In genomic region chr2:182667321-182667695, GRCh38 we compare ENCODE assay signal across 12 cellular contexts. TPM values are rescaled to one million over a fixed set of nuclear protein-coding genes. Genes with fewer than 3 reads are reported as not detected.
DNase-seq lines count a peak whose midpoint lies in the region; ATAC-seq and TF ChIP-seq lines count a peak whose summit lies in the region.
"Had no signal": no experiment of that assay in that cellular context is flagged by ENCODE, and none has a peak within 500 bp of the region (broad histone marks: within the 10 kb centered on the region; RNA-seq: fewer than 3 reads in every experiment).

No MANE protein-coding gene starts in this region.

- no peaks in the 10 kb centered on the region for H3K36me3 Mint-ChIP-seq in neural crest cell (ENCODE audit: low read depth)

- H3K27ac ChIP-seq in SK-N-SH (ENCODE audit: low read depth in 2 of 2, low read length in 1 of 2) = no peak overlapping the region
- no peak overlapping the region for H3K27ac ChIP-seq in RWPE1
- H3K27ac ChIP-seq: brain microvascular endothelial cell, esophagus squamous epithelium, thyroid gland had no signal

- no peaks in the 10 kb centered on the region for H3F3A ChIP-seq in SK-N-SH (replicated peaks; ENCODE audit: insufficient read depth)

- CTCF ChIA-PET in SK-N-SH (lab: Yijun Ruan, JAX) = interaction anchor here (0.8 to 2.2 kb wide), 9 partner anchors 10 to 515 kb away, joined by 3 to 12 read pairs (median 4); no protein-coding TSS in a partner anchor
- CTCF ChIA-PET in RWPE1 (lab: Yijun Ruan, JAX) = interaction anchor here (0.6 to 1.1 kb wide), 6 partner anchors 13 to 553 kb away, joined by 3 to 5 read pairs (median 4); no protein-coding TSS in a partner anchor

- H3K27me3 Mint-ChIP-seq in neural crest cell (ENCODE audit: low read depth) = no peaks in the 10 kb centered on the region

- no peak; the same call in 1 of the 3 replicates for ATAC-seq in SK-N-SH treated with all-trans-retinoic acid at 6 μM for 48 hours
- peak; percentile 35 for ATAC-seq in GM21619 (IDR thresholded peaks at IDR 0.05; ENCODE audit: unreplicated experiment)
- peak; percentile 30 for ATAC-seq in HG03175 (IDR thresholded peaks at IDR 0.05; ENCODE audit: unreplicated experiment)

- no peaks in the 10 kb centered on the region for H3K79me2 ChIP-seq in SK-N-SH (ENCODE audit: insufficient read depth)

- TF ChIP-seq CTCF in SK-N-SH (IDR thresholded peaks at IDR 0.05) (no peak), neural crest cell (conservative IDR thresholded peaks at IDR 0.05) (peak; percentile 8), RWPE1 (conservative IDR thresholded peaks at IDR 0.05; ENCODE audit: low read depth) (no peak)

- no peak overlapping the region for H3K27ac Mint-ChIP-seq in neural crest cell (ENCODE audit: unreplicated experiment)

- H3K9ac ChIP-seq in SK-N-SH = no peak overlapping the region

- no peak overlapping the region for H3K4me3 Mint-ChIP-seq in neural crest cell

- no peaks in the 10 kb centered on the region for H3K4me1 ChIP-seq in SK-N-SH (ENCODE audit: control insufficient read depth in 1 of 2, insufficient read depth in 2 of 2, low read depth in 1 of 2, low read length in 1 of 2)
- H3K4me1 ChIP-seq: esophagus squamous epithelium, thyroid gland had no signal

- no peaks in the 10 kb centered on the region for H3K9me3 ChIP-seq in SK-N-SH
- H3K9me3 ChIP-seq: esophagus squamous epithelium, thyroid gland had no signal

- H3K4me2 ChIP-seq in SK-N-SH = no peak overlapping the region

- H3K4me3 ChIP-seq in SK-N-SH (ENCODE audit: low read depth in 2 of 2, low read length in 1 of 2) = no peak overlapping the region
- H3K4me3 ChIP-seq: esophagus squamous epithelium, thyroid gland had no signal

- H3K9me2 ChIP-seq in SK-N-SH = no peaks in the 10 kb centered on the region

- TF ChIP-seq RAD21 in SK-N-SH (IDR thresholded peaks at IDR 0.05; ENCODE audit: low read length) = no peak

- DNase-seq in SK-N-SH (no peak), neural crest cell (ENCODE audit: low read depth, low spot score) (no peak), HuH-7 (ENCODE audit: low spot score) (no peak), NCI-H2081 treated with DMSO at 0.1 percent for 48 hours (lab: John Stamatoyannopoulos, UW) (no peak), RWPE1 (ENCODE audit: low spot score) (no peak)
- DNase-seq: DND-41, esophagus squamous epithelium, thyroid gland had no signal

- H3K27me3 ChIP-seq in SK-N-SH (ENCODE audit: insufficient read depth) = no peaks in the 10 kb centered on the region
- H3K27me3 ChIP-seq: brain microvascular endothelial cell, esophagus squamous epithelium, thyroid gland had no signal

- H3K36me3 ChIP-seq in SK-N-SH (replicated peaks in 1 of 2; ENCODE audit: control insufficient read depth in 1 of 2, insufficient read depth in 2 of 2, low read length in 1 of 2) = no peaks in the 10 kb centered on the region
- H3K36me3 ChIP-seq: brain microvascular endothelial cell, esophagus squamous epithelium, thyroid gland had no signal

- H2AFZ ChIP-seq in SK-N-SH (ENCODE audit: low read depth) = 0 out of 2 replicates have a peak overlapping the region, but pooled peaks have one; percentile 1

- WGBS in SK-N-SH (ENCODE audit: low lambda C conversion rate) = 24% methylated on average over 1 of the region's 1 CpG

- POLR2A ChIA-PET in SK-N-SH (lab: Yijun Ruan, JAX) (no interaction called here), RWPE1 (lab: Yijun Ruan, JAX; ENCODE audit: low non-redundant PET) (no interaction called here)

- TF ChIP-seq EP300 in SK-N-SH (IDR thresholded peaks at IDR 0.05; ENCODE audit: borderline replicate concordance in 1 of 2, low read depth in 1 of 2, low read length in 1 of 2) = no peak

- no peaks in the 10 kb centered on the region for H3K4me1 Mint-ChIP-seq in neural crest cell

- H3K9me3 Mint-ChIP-seq in neural crest cell = no peaks in the 10 kb centered on the region

- H4K20me1 ChIP-seq in SK-N-SH (ENCODE audit: insufficient read depth) = no peaks in the 10 kb centered on the region

TF ChIP-seq in SK-N-SH, 30 proteins besides CTCF, POLR2A, EP300 and RAD21 (continues in another document):
- TF ChIP-seq FOXJ3 (CRISPR knock-in tag; IDR thresholded peaks at IDR 0.05) (no peak), TCF12 (IDR thresholded peaks at IDR 0.05) (no peak), TAF1 (IDR thresholded peaks at IDR 0.05; ENCODE audit: borderline replicate concordance, low read depth, low read length) (no peak), USF2 (IDR thresholded peaks at IDR 0.05; ENCODE audit: borderline replicate concordance, low read depth, low read length) (no peak), MXI1 (IDR thresholded peaks at IDR 0.05; ENCODE audit: low read depth, low read length) (no peak), SMC3 (IDR thresholded peaks at IDR 0.05; ENCODE audit: low read depth, low read length) (no peak), CHD2 (IDR thresholded peaks at IDR 0.05; ENCODE audit: low read length, partially characterized antibody) (no peak)
- TF ChIP-seq, protein P1, sequence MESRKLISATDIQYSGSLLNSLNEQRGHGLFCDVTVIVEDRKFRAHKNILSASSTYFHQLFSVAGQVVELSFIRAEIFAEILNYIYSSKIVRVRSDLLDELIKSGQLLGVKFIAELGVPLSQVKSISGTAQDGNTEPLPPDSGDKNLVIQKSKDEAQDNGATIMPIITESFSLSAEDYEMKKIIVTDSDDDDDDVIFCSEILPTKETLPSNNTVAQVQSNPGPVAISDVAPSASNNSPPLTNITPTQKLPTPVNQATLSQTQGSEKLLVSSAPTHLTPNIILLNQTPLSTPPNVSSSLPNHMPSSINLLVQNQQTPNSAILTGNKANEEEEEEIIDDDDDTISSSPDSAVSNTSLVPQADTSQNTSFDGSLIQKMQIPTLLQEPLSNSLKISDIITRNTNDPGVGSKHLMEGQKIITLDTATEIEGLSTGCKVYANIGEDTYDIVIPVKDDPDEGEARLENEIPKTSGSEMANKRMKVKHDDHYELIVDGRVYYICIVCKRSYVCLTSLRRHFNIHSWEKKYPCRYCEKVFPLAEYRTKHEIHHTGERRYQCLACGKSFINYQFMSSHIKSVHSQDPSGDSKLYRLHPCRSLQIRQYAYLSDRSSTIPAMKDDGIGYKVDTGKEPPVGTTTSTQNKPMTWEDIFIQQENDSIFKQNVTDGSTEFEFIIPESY (IDR thresholded peaks at IDR 0.05; ENCODE audit: borderline replicate concordance, low read depth) = no peak

TF ChIP-seq in SK-N-SH treated with all-trans-retinoic acid at 6 μM for 48 hours, 23 proteins besides CTCF, POLR2A, EP300 and RAD21:
- no peak for TF ChIP-seq ZNF8 (CRISPR knock-in tag; IDR thresholded peaks at IDR 0.05)
- TF ChIP-seq PATZ1 (CRISPR knock-in tag; IDR thresholded peaks at IDR 0.05; ENCODE audit: borderline replicate concordance) = no peak
- no peak for TF ChIP-seq CSDC2 (CRISPR knock-in tag; IDR thresholded peaks at IDR 0.05)
- no peak for TF ChIP-seq ARNTL (CRISPR knock-in tag; IDR thresholded peaks at IDR 0.05; ENCODE audit: borderline replicate concordance, low read depth)
- no peak for TF ChIP-seq ZNF565 (CRISPR knock-in tag; conservative IDR thresholded peaks at IDR 0.05; ENCODE audit: low read depth)
- no peak for TF ChIP-seq RARB (CRISPR knock-in tag; IDR thresholded peaks at IDR 0.05)
- no peak for TF ChIP-seq ZFP3 (CRISPR knock-in tag; IDR thresholded peaks at IDR 0.05)
- no peak for TF ChIP-seq ESRRG (CRISPR knock-in tag; IDR thresholded peaks at IDR 0.05)

RNA-seq across cellular contexts. Expression of gene DNAJC10, which starts 48.7 kb away (rescaled TPM):
- 30.8 and 41.5 TPM in 2 replicates for polyA plus RNA-seq in SK-N-SH (2012; rRNA removed)
- polyA plus RNA-seq in SK-N-SH (2012; cell fraction: cytosol; rRNA removed) = 44.6 and 54.4 TPM in 2 replicates
- 26.2 and 61.7 TPM in 2 replicates for polyA plus RNA-seq in SK-N-SH (2012; cell fraction: nucleus; rRNA removed)
- 103 and 114 TPM in 2 replicates for total RNA-seq in neural crest cell
